Comparison of ENCODE assay signal across 8 cellular contexts in genomic region chr19:2253106-2254051, GRCh38.
DNase-seq lines count a peak whose midpoint lies in the region; ATAC-seq and TF ChIP-seq lines count a peak whose summit lies in the region.

No MANE protein-coding gene starts in this region.

- H3K4me1 ChIP-seq in HEK293 (ENCODE audit: control insufficient read depth, insufficient read depth, low read length): no peaks in the 10 kb centered on the region

- H3K36me3 ChIP-seq in HEK293 (ENCODE audit: control insufficient read depth in 2 of 2, insufficient read depth in 1 of 2, low read length in 2 of 2): peaks cover 0 to 10% of the 10 kb centered on the region in 2 experiments; a peak in 1 of 3 replicates

- TF ChIP-seq CTCF in AG09319 (IDR thresholded peaks at IDR 0.05; ENCODE audit: low read depth, low read length) (peak; percentile 16), HEK293 (tag by site-specific recombination; IDR thresholded peaks at IDR 0.05) (peak; percentile 48)

- POLR2A ChIA-PET in HEK293 (lab: Yijun Ruan, JAX): interaction anchor here (1.4 kb wide), 1 partner anchor 15 kb away, joined by 3 read pairs; no protein-coding TSS in a partner anchor

- H3K9me3 ChIP-seq in HEK293 (ENCODE audit: control insufficient read depth, insufficient read depth, low read depth, low read length): no peaks in the 10 kb centered on the region

- CTCF ChIA-PET in HEK293 (lab: Yijun Ruan, JAX): interaction anchor here (0.6 to 1.0 kb wide), 3 partner anchors 8 to 345 kb away, joined by 3 read pairs; no protein-coding TSS in a partner anchor

- H3K27ac ChIP-seq in HEK293 (ENCODE audit: extremely low read depth, low read depth, low read length): no peak overlapping the region

- no peak overlapping the region for H3K4me3 ChIP-seq in HEK293 (ENCODE audit: low read depth, low read length)

- DNase-seq in AG09319 (ENCODE audit: extremely low read depth, low read depth): no peak
- DNase-seq in activated CD8-positive, alpha-beta memory T cell treated with anti-CD3 and anti-CD28 coated beads, Interleukin-2, amount 50 U/mL, for 48 hours: peak; percentile 73
- peak; percentile 66 for DNase-seq in iPS-NIHi11 (ENCODE audit: low spot score)
- DNase-seq in SIG-M5 treated with dmso at 0.1 percent for 504 hours (lab: John Stamatoyannopoulos, UW; ENCODE audit: unreplicated experiment): no peak
- no peak for DNase-seq in NCI-H128 (lab: John Stamatoyannopoulos, UW; ENCODE audit: unreplicated experiment)

- no peak for ATAC-seq in GM19023 (IDR thresholded peaks at IDR 0.05; ENCODE audit: unreplicated experiment)
- ATAC-seq in GM18867 (IDR thresholded peaks at IDR 0.05; ENCODE audit: unreplicated experiment): no peak

TF ChIP-seq in HEK293, 187 proteins besides CTCF, POLR2A, EP300 and RAD21:
- TF ChIP-seq ZNF302 (tag by site-specific recombination; IDR thresholded peaks at IDR 0.05; ENCODE audit: low read depth) (no peak), ZNF791 (tag by site-specific recombination; IDR thresholded peaks at IDR 0.05) (no peak), ZNF473 (tag by site-specific recombination; IDR thresholded peaks at IDR 0.05) (no peak), ZNF600 (tag by site-specific recombination; IDR thresholded peaks at IDR 0.05) (peak; percentile 60; the same call in 1 of the 2 replicates), ZNF837 (tag by site-specific recombination; IDR thresholded peaks at IDR 0.05) (0 out of 2 replicates have a peak, but pooled peaks have one; percentile 11), ZNF610 (tag by site-specific recombination; IDR thresholded peaks at IDR 0.05; ENCODE audit: borderline replicate concordance) (no peak), ZNF561 (tag by site-specific recombination; IDR thresholded peaks at IDR 0.05; ENCODE audit: borderline replicate concordance) (no peak), ZNF707 (tag by site-specific recombination; IDR thresholded peaks at IDR 0.05) (no peak), SCRT2 (tag by site-specific recombination; IDR thresholded peaks at IDR 0.05) (peak; percentile 53), ZBTB17 (tag by site-specific recombination; IDR thresholded peaks at IDR 0.05) (no peak), ZNF449 (tag by site-specific recombination; IDR thresholded peaks at IDR 0.05) (no peak), ZBTB6 (tag by site-specific recombination; IDR thresholded peaks at IDR 0.05) (no peak), ZNF530 (tag by site-specific recombination; IDR thresholded peaks at IDR 0.05; ENCODE audit: low read depth) (no peak), ZNF398 (tag by site-specific recombination; IDR thresholded peaks at IDR 0.05) (no peak), ZFHX2 (tag by site-specific recombination; conservative IDR thresholded peaks at IDR 0.05) (no peak), BCL11B (tag by site-specific recombination; IDR thresholded peaks at IDR 0.05; ENCODE audit: low read depth) (peak; percentile 13; the same call in 1 of the 2 replicates), ATF2 (tag by site-specific recombination; IDR thresholded peaks at IDR 0.05; ENCODE audit: low read depth) (no peak), ZNF341 (tag by site-specific recombination; IDR thresholded peaks at IDR 0.05; ENCODE audit: low read depth) (peak; percentile 12; the same call in 1 of the 2 replicates)

Comparison
In these comparisons a context has a peak if more than half of its experiments do, and no peak if none do; other contexts are left out.
1. DNase-seq: peak in activated CD8-positive, alpha-beta memory T cell treated with anti-CD3 and anti-CD28 coated beads, Interleukin-2, amount 50 U/mL, for 48 hours (single experiment) and iPS-NIHi11 (single experiment); none in AG09319 (single experiment), SIG-M5 treated with dmso at 0.1 percent for 504 hours (single experiment) and NCI-H128 (single experiment).